Comparison of ENCODE assay signal across 8 cellular contexts in the genomic region with DNA sequence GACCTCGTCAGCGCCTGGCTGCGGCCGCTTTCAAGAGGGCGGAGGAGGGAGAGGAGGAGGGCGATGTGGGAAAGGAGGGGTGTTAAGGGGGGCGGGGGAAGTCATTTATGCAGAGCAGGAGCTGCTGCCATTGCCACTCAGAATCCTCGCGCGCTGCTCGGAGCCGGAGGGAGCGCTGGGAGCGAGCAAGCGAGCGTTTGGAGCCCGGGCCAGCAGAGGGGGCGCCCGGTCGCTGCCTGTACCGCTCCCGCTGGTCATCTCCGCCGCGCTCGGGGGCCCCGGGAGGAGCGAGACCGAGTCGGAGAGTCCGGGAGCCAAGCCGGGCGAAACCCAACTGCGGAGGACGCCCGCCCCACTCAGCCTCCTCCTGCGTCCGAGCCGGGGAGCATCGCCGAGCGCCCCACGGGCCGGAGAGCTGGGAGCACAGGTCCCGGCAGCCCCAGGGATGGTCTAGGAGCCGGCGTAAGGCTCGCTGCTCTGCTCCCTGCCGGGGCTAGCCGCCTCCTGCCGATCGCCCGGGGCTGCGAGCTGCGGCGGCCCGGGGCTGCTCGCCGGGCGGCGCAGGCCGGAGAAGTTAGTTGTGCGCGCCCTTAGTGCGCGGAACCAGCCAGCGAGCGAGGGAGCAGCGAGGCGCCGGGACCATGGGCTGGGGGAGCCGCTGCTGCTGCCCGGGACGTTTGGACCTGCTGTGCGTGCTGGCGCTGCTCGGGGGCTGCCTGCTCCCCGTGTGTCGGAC. TPM values are rescaled to one million over a fixed set of nuclear protein-coding genes. Genes with fewer than 3 reads are reported as not detected.
DNase-seq lines count a peak whose midpoint lies in the region; ATAC-seq, FAIRE-seq and TF ChIP-seq lines count a peak whose summit lies in the region.

TSS of gene PCSK5 (plus strand) at position 133 of the 736 bp plus-strand sequence. CDS start at position 642, 509 bp downstream.

- H3K36me3 ChIP-seq in kidney epithelial cell (ENCODE audit: control insufficient read depth, insufficient read depth, low read length), result no peaks in the 10 kb centered on the region

- DNase-seq in GM13977 (ENCODE audit: low spot score), result peak; percentile 77
- DNase-seq in NCI-H2196 (lab: John Stamatoyannopoulos, UW; ENCODE audit: unreplicated experiment), result peak; percentile 73
- peak; percentile 80 to 84 for DNase-seq in activated CD4-positive, alpha-beta T cell treated with anti-CD3 and anti-CD28 coated beads for 4 hours
- DNase-seq in choroid plexus epithelial cell (ENCODE audit: low read depth), result peak; percentile 97
- DNase-seq in kidney epithelial cell (ENCODE audit: low read depth), result peak; percentile 74
- DNase-seq in stimulated activated CD4-positive, alpha-beta T cell treated with anti-CD3 and anti-CD28 coated beads, Interleukin-12 subunit alpha, Interleukin-12 subunit beta, amount 100 ng/mL, for 48 hours (ENCODE audit: low read depth in 2 of 3, low spot score in 1 of 3), result peak; percentile 73 to 79 (median 76)
- DNase-seq in GM19239 (ENCODE audit: insufficient read length, low spot score), result no peak

- in situ Hi-C loops in GM13977 (cut with MboI; ENCODE audit: low pct_unique_long_range_greater_than_20kb, low sequenced_read_pairs, unreplicated experiment), result no loop called here

- ATAC-seq in HG03025 (IDR thresholded peaks at IDR 0.05; ENCODE audit: low FRiP score, unreplicated experiment), result peak; percentile 90

- FAIRE-seq in GM19239 (lab: Jason Lieb, UNC), result no peak

- TF ChIP-seq CTCF in GM13977 (IDR thresholded peaks at IDR 0.05; ENCODE audit: extremely low read depth, insufficient read depth, missing control alignments) (no peak), choroid plexus epithelial cell (conservative IDR thresholded peaks at IDR 0.05; ENCODE audit: low read depth, low read length) (peak; percentile 37), kidney epithelial cell (IDR thresholded peaks at IDR 0.05; ENCODE audit: insufficient read depth, low read length, poor library complexity, severe bottlenecking) (peak; percentile 23)

- H3K4me3 ChIP-seq in choroid plexus epithelial cell (ENCODE audit: low read depth, low read length), result peak within 1 kb of the TSS; percentile 73
- peak within 1 kb of the TSS; percentile 81 for H3K4me3 ChIP-seq in kidney epithelial cell (ENCODE audit: low read depth, low read length)

- H3K27me3 ChIP-seq in kidney epithelial cell (ENCODE audit: control insufficient read depth, insufficient read depth, low read length), result no peaks in the 10 kb centered on the region

RNA-seq across cellular contexts. Expression of gene PCSK5, which starts in this region (rescaled TPM):
- total RNA-seq in kidney epithelial cell, result 2.3 and 3.8 TPM in 2 replicates
